1 cellular context compared by ENCODE assay signal in the genomic region with DNA sequence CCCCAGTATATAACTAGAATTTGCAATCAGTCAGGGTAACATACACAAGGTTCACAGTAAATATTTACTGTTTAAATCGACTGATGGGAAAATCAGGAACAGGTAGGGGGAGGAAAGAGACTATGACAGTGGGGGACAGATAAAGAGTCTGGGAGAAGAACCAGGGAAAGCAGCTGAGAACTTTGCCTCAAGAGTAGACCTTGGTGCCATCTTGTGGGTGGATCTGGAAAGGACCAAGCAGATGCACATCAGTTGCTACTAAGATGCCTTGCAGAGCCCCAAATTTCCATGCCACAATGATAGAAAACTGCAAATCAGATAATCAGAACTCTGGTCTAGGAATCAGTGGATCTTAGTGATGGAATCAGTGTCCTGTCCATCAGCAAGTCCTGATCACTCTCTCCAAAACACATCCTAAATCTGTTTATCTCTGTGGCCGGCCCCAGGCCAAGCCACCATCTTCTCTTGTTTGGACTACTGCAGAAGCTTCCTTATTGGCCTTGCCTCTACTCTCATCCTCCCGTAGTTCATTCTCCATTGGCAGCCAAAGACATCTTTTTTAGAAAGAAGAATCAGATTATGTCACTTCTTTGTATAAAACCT.
A peak's percentile ranks its signal among the peaks of the same experiment; 100 is the strongest.
TF ChIP-seq lines count a peak whose summit lies in the region.

No MANE protein-coding gene starts in this region.

TF ChIP-seq in K562, 482 proteins besides CTCF, POLR2A, EP300 and RAD21 (continued from another document and continues in another):
- TF ChIP-seq, protein P1, sequence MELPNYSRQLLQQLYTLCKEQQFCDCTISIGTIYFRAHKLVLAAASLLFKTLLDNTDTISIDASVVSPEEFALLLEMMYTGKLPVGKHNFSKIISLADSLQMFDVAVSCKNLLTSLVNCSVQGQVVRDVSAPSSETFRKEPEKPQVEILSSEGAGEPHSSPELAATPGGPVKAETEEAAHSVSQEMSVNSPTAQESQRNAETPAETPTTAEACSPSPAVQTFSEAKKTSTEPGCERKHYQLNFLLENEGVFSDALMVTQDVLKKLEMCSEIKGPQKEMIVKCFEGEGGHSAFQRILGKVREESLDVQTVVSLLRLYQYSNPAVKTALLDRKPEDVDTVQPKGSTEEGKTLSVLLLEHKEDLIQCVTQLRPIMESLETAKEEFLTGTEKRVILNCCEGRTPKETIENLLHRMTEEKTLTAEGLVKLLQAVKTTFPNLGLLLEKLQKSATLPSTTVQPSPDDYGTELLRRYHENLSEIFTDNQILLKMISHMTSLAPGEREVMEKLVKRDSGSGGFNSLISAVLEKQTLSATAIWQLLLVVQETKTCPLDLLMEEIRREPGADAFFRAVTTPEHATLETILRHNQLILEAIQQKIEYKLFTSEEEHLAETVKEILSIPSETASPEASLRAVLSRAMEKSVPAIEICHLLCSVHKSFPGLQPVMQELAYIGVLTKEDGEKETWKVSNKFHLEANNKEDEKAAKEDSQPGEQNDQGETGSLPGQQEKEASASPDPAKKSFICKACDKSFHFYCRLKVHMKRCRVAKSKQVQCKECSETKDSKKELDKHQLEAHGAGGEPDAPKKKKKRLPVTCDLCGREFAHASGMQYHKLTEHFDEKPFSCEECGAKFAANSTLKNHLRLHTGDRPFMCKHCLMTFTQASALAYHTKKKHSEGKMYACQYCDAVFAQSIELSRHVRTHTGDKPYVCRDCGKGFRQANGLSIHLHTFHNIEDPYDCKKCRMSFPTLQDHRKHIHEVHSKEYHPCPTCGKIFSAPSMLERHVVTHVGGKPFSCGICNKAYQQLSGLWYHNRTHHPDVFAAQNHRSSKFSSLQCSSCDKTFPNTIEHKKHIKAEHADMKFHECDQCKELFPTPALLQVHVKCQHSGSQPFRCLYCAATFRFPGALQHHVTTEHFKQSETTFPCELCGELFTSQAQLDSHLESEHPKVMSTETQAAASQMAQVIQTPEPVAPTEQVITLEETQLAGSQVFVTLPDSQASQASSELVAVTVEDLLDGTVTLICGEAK (IDR thresholded peaks at IDR 0.05), result no peak
- TF ChIP-seq, protein P1 (CRISPR knock-in tag; IDR thresholded peaks at IDR 0.05), result no peak
- TF ChIP-seq HOXB6 (CRISPR knock-in tag; IDR thresholded peaks at IDR 0.05; ENCODE audit: borderline replicate concordance), result no peak
- TF ChIP-seq SNRNP70 (optimal IDR thresholded peaks at IDR 0.05; ENCODE audit: low read depth, low read length), result no peak
- TF ChIP-seq EHMT2 (IDR thresholded peaks at IDR 0.05), result peak; percentile 10; the same call in 1 of the 2 replicates
- TF ChIP-seq NFIC (IDR thresholded peaks at IDR 0.05), result no peak
- TF ChIP-seq, protein P2, sequence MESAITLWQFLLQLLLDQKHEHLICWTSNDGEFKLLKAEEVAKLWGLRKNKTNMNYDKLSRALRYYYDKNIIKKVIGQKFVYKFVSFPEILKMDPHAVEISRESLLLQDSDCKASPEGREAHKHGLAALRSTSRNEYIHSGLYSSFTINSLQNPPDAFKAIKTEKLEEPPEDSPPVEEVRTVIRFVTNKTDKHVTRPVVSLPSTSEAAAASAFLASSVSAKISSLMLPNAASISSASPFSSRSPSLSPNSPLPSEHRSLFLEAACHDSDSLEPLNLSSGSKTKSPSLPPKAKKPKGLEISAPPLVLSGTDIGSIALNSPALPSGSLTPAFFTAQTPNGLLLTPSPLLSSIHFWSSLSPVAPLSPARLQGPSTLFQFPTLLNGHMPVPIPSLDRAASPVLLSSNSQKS (CRISPR knock-in tag; IDR thresholded peaks at IDR 0.05), result no peak
- no peak for TF ChIP-seq TCFL5 (CRISPR knock-in tag; conservative IDR thresholded peaks at IDR 0.05)
- TF ChIP-seq POLR2G (IDR thresholded peaks at IDR 0.05; ENCODE audit: low read depth, low read length), result no peak
- TF ChIP-seq, protein P3, sequence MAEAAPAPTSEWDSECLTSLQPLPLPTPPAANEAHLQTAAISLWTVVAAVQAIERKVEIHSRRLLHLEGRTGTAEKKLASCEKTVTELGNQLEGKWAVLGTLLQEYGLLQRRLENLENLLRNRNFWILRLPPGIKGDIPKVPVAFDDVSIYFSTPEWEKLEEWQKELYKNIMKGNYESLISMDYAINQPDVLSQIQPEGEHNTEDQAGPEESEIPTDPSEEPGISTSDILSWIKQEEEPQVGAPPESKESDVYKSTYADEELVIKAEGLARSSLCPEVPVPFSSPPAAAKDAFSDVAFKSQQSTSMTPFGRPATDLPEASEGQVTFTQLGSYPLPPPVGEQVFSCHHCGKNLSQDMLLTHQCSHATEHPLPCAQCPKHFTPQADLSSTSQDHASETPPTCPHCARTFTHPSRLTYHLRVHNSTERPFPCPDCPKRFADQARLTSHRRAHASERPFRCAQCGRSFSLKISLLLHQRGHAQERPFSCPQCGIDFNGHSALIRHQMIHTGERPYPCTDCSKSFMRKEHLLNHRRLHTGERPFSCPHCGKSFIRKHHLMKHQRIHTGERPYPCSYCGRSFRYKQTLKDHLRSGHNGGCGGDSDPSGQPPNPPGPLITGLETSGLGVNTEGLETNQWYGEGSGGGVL (CRISPR knock-in tag; IDR thresholded peaks at IDR 0.05), result no peak
- no peak for TF ChIP-seq CREB1 (IDR thresholded peaks at IDR 0.05)
- no peak for TF ChIP-seq CREB1 (CRISPR knock-in tag; IDR thresholded peaks at IDR 0.05)
- TF ChIP-seq MAFF (IDR thresholded peaks at IDR 0.05; ENCODE audit: low read length), result no peak
- TF ChIP-seq, protein P4, sequence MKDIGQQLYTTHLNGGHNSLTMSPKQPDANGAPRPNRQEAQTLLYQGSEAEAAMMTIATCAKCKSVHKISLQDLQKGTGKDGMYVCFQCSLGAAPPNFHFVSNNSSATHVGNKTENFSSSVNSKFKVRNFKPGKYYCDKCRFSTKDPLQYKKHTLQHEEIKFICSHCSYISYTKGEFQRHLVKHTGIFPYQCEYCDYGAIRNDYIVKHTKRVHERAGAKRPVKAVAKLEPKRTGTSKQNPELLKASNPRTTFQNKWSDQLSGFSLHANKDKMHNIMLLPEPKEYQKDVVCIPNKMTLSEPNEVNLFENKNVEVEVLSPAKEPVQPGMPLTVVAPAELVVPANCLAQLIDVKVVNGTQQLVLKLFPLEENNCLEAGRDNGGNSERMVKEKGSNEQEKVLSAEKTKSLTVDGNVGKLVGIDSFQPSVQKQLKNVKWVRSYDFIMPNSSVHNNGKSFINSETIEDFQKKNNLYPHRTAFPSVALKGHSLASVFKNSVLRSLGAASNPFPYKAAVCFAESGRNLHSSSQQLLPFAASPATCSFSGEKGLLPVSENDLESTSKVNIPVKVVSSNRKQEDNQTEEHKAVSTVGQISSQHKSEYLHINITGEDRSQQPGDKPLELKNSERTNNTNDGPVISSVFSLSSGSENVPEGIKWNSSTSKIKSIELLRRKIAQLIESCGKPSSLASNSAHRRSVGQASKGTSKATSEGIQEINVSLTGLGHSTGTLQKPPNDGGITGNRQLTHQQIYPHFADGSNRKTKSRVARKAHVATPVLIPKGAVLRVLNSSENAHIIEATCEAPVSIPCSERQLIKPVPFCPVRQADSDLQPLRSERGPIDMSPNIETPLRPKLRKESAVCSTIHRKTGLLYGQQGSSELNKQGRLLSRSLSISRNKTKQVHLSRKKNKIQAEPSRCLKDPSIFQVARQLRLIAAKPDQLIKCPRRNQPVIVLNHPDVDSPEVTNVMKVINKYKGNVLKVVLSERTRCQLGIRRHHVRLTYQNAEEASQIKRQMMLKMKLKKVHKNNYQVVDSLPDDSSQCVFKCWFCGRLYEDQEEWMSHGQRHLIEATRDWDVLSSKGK (CRISPR knock-in tag; IDR thresholded peaks at IDR 0.05), result no peak
- no peak for TF ChIP-seq ZNF766 (CRISPR knock-in tag; conservative IDR thresholded peaks at IDR 0.05)
- no peak for TF ChIP-seq JUND (IDR thresholded peaks at IDR 0.05; ENCODE audit: borderline replicate concordance, low read depth, low read length)
- TF ChIP-seq JUND (tag; IDR thresholded peaks at IDR 0.05; ENCODE audit: borderline replicate concordance, low read depth, low read length), result no peak; the same call in 2 of the 3 replicates
- TF ChIP-seq TRIM28 (IDR thresholded peaks at IDR 0.05), result no peak
- TF ChIP-seq NFYB (IDR thresholded peaks at IDR 0.05; ENCODE audit: extremely low read depth, insufficient read length), result no peak
- TF ChIP-seq ZNF24 (IDR thresholded peaks at IDR 0.05), result no peak
- 0 out of 4 replicates have a peak, but pooled peaks of 1 of the 2 experiments have one; percentile 21 for TF ChIP-seq KDM1A (IDR thresholded peaks at IDR 0.05)
- no peak for TF ChIP-seq SETDB1 (IDR thresholded peaks at IDR 0.05; ENCODE audit: low read length)
- TF ChIP-seq TOE1 (IDR thresholded peaks at IDR 0.05; ENCODE audit: borderline replicate concordance), result 0 out of 2 replicates have a peak, but pooled peaks have one; percentile 19
- no peak for TF ChIP-seq TOE1 (CRISPR knock-in tag; IDR thresholded peaks at IDR 0.05; ENCODE audit: borderline replicate concordance, low read depth)
- no peak for TF ChIP-seq SMAD1 (IDR thresholded peaks at IDR 0.05; ENCODE audit: low read depth, low read length, partially characterized antibody)
- no peak for TF ChIP-seq ZNF431 (CRISPR knock-in tag; IDR thresholded peaks at IDR 0.05)
- TF ChIP-seq PHF21A (IDR thresholded peaks at IDR 0.05; ENCODE audit: borderline replicate concordance, low read depth), result peak; percentile 11; the same call in 1 of the 2 replicates
- TF ChIP-seq NR2F6 (CRISPR knock-in tag; IDR thresholded peaks at IDR 0.05), result no peak
- TF ChIP-seq JUNB (CRISPR knock-in tag; conservative IDR thresholded peaks at IDR 0.05), result no peak
- TF ChIP-seq NFE2L1 (tag; IDR thresholded peaks at IDR 0.05; ENCODE audit: borderline replicate concordance, low read depth), result no peak
- TF ChIP-seq ARID2 (IDR thresholded peaks at IDR 0.05), result peak; percentile 39; the same call in 1 of the 2 replicates
- TF ChIP-seq RBM22 (IDR thresholded peaks at IDR 0.05; ENCODE audit: low read depth, low read length, poor library complexity, severe bottlenecking), result no peak
- no peak for TF ChIP-seq ESRRB (CRISPR knock-in tag; IDR thresholded peaks at IDR 0.05; ENCODE audit: borderline replicate concordance)
- TF ChIP-seq SRSF9 (IDR thresholded peaks at IDR 0.05; ENCODE audit: borderline replicate concordance, low read depth, low read length), result no peak
- TF ChIP-seq ZNF408 (CRISPR knock-in tag; IDR thresholded peaks at IDR 0.05; ENCODE audit: low read depth), result no peak
- TF ChIP-seq BRCA1 (IDR thresholded peaks at IDR 0.05), result no peak
- TF ChIP-seq BRCA1 (CRISPR knock-in tag; IDR thresholded peaks at IDR 0.05), result no peak
- peak in 1 of 3 experiments; percentile 35 for TF ChIP-seq YY1 (IDR thresholded peaks at IDR 0.05; ENCODE audit: borderline replicate concordance in 1 of 3, control insufficient read depth in 1 of 3, extremely low read depth in 1 of 3, insufficient read depth in 3 of 3, insufficient read length in 1 of 3, insufficient replicate concordance in 2 of 3, low read depth in 1 of 3, low read length in 2 of 3)
- no peak for TF ChIP-seq NRF1 (conservative IDR thresholded peaks at IDR 0.05 in 1 of 2, IDR thresholded peaks at IDR 0.05 in 1 of 2)
- no peak for TF ChIP-seq ZNF717 (CRISPR knock-in tag; IDR thresholded peaks at IDR 0.05)
- no peak for TF ChIP-seq ETV5 (CRISPR knock-in tag; IDR thresholded peaks at IDR 0.05; ENCODE audit: low read depth)
- TF ChIP-seq, protein P5, sequence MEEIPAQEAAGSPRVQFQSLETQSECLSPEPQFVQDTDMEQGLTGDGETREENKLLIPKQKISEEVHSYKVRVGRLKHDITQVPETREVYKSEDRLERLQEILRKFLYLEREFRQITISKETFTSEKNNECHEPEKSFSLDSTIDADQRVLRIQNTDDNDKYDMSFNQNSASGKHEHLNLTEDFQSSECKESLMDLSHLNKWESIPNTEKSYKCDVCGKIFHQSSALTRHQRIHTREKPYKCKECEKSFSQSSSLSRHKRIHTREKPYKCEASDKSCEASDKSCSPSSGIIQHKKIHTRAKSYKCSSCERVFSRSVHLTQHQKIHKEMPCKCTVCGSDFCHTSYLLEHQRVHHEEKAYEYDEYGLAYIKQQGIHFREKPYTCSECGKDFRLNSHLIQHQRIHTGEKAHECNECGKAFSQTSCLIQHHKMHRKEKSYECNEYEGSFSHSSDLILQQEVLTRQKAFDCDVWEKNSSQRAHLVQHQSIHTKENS (CRISPR knock-in tag; IDR thresholded peaks at IDR 0.05), result no peak
- TF ChIP-seq ZNF507 (tag; conservative IDR thresholded peaks at IDR 0.05), result no peak
- TF ChIP-seq RB1 (IDR thresholded peaks at IDR 0.05; ENCODE audit: low read depth), result peak; percentile 44; the same call in 1 of the 2 replicates
- TF ChIP-seq, protein P6, sequence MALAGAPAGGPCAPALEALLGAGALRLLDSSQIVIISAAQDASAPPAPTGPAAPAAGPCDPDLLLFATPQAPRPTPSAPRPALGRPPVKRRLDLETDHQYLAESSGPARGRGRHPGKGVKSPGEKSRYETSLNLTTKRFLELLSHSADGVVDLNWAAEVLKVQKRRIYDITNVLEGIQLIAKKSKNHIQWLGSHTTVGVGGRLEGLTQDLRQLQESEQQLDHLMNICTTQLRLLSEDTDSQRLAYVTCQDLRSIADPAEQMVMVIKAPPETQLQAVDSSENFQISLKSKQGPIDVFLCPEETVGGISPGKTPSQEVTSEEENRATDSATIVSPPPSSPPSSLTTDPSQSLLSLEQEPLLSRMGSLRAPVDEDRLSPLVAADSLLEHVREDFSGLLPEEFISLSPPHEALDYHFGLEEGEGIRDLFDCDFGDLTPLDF (CRISPR knock-in tag; IDR thresholded peaks at IDR 0.05), result no peak
- no peak for TF ChIP-seq SMAD3 (CRISPR knock-in tag; conservative IDR thresholded peaks at IDR 0.05)
- TF ChIP-seq KDM5B (IDR thresholded peaks at IDR 0.05; ENCODE audit: insufficient replicate concordance, low read depth, low read length), result no peak
- no peak for TF ChIP-seq TAF9B (IDR thresholded peaks at IDR 0.05; ENCODE audit: partially characterized antibody)
